ENCODE assay signal across 1 cellular context in the genomic region with DNA sequence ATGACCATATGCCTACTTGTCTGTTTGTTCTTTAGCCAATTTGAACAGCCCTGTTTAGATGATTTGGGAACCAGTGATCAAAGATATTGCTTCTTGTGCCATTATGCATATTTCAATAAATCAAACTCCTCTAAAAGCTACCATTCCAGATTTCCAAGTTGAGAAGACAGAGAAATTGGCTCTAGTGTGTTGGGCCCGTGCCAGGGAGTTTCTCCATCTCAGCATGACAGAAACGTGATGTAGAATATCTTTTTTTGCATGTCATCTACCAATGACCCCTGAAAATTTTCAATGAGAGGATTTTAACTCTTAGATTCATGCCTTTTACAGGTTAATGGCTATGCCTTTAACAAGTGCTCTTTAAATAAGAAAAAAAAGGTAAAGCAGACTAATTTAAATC.
TF ChIP-seq lines count a peak whose summit lies in the region.

No MANE protein-coding gene starts in this region.

TF ChIP-seq in IMR-90, 13 proteins besides CTCF, POLR2A, EP300 and RAD21 (continued from another document):
- TF ChIP-seq, protein P1, sequence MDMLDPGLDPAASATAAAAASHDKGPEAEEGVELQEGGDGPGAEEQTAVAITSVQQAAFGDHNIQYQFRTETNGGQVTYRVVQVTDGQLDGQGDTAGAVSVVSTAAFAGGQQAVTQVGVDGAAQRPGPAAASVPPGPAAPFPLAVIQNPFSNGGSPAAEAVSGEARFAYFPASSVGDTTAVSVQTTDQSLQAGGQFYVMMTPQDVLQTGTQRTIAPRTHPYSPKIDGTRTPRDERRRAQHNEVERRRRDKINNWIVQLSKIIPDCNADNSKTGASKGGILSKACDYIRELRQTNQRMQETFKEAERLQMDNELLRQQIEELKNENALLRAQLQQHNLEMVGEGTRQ (IDR thresholded peaks at IDR 0.05; ENCODE audit: low read depth, low read length), result no peak
- no peak for TF ChIP-seq RFX5 (IDR thresholded peaks at IDR 0.05; ENCODE audit: low read depth, low read length)
- no peak for TF ChIP-seq CEBPB (IDR thresholded peaks at IDR 0.05; ENCODE audit: low read depth, low read length)
- no peak for TF ChIP-seq MAFK (IDR thresholded peaks at IDR 0.05; ENCODE audit: low read depth, low read length)
- no peak for TF ChIP-seq MXI1 (IDR thresholded peaks at IDR 0.05; ENCODE audit: borderline replicate concordance, low read depth, low read length)
- TF ChIP-seq BHLHE40 (IDR thresholded peaks at IDR 0.05; ENCODE audit: low read depth, low read length), result no peak
- no peak for TF ChIP-seq SMC3 (IDR thresholded peaks at IDR 0.05; ENCODE audit: low read depth, low read length)
- TF ChIP-seq CHD1 (IDR thresholded peaks at IDR 0.05; ENCODE audit: low read depth, low read length), result no peak
- TF ChIP-seq, protein P2, sequence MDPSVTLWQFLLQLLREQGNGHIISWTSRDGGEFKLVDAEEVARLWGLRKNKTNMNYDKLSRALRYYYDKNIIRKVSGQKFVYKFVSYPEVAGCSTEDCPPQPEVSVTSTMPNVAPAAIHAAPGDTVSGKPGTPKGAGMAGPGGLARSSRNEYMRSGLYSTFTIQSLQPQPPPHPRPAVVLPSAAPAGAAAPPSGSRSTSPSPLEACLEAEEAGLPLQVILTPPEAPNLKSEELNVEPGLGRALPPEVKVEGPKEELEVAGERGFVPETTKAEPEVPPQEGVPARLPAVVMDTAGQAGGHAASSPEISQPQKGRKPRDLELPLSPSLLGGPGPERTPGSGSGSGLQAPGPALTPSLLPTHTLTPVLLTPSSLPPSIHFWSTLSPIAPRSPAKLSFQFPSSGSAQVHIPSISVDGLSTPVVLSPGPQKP (IDR thresholded peaks at IDR 0.05; ENCODE audit: borderline replicate concordance, low read depth, low read length), result no peak
- no peak for TF ChIP-seq RCOR1 (IDR thresholded peaks at IDR 0.05; ENCODE audit: insufficient replicate concordance, low read length)
